ENCODE assay signal across 1 cellular context in genomic region chr9:98191210-98191609, GRCh38.
TF ChIP-seq lines count a peak whose summit lies in the region.

No MANE protein-coding gene starts in this region.

TF ChIP-seq in H1, 55 proteins besides CTCF, POLR2A, EP300 and RAD21:
- TF ChIP-seq JUND (IDR thresholded peaks at IDR 0.05; ENCODE audit: low read length) (no peak), JUN (IDR thresholded peaks at IDR 0.05; ENCODE audit: low read depth, low read length) (no peak), EZH2 (IDR thresholded peaks at IDR 0.05; ENCODE audit: low read depth, low read length, severe bottlenecking) (no peak), MAFK (IDR thresholded peaks at IDR 0.05; ENCODE audit: low read depth, low read length) (no peak), SUZ12 (IDR thresholded peaks at IDR 0.05; ENCODE audit: low read length) (no peak), TAF7 (optimal IDR thresholded peaks at IDR 0.05; ENCODE audit: borderline replicate concordance, low read depth, low read length) (no peak), CREB1 (IDR thresholded peaks at IDR 0.05) (no peak), CBX8 (IDR thresholded peaks at IDR 0.05; ENCODE audit: borderline replicate concordance, low read depth, low read length) (no peak), HDAC6 (IDR thresholded peaks at IDR 0.05; ENCODE audit: low read depth, low read length) (no peak), TAF1 (IDR thresholded peaks at IDR 0.05; ENCODE audit: low read depth, low read length) (no peak), CTBP2 (IDR thresholded peaks at IDR 0.05; ENCODE audit: borderline replicate concordance, insufficient read depth, insufficient read length, low read length) (no peak), BACH1 (IDR thresholded peaks at IDR 0.05; ENCODE audit: low read length) (no peak), KDM4A (IDR thresholded peaks at IDR 0.05; ENCODE audit: low read depth, low read length, severe bottlenecking) (no peak), RXRA (IDR thresholded peaks at IDR 0.05; ENCODE audit: insufficient read depth, low read depth, low read length) (no peak), SP2 (IDR thresholded peaks at IDR 0.05; ENCODE audit: low read length) (no peak), TBP (IDR thresholded peaks at IDR 0.05; ENCODE audit: low read depth, low read length) (no peak), BCL11A (IDR thresholded peaks at IDR 0.05; ENCODE audit: low read depth in 2 of 2, low read length in 2 of 2) (no peak), NANOG (IDR thresholded peaks at IDR 0.05; ENCODE audit: insufficient read depth, low read depth, low read length, poor library complexity, severe bottlenecking) (no peak), NRF1 (IDR thresholded peaks at IDR 0.05; ENCODE audit: low read depth, low read length) (no peak), TCF12 (IDR thresholded peaks at IDR 0.05; ENCODE audit: low read depth, low read length) (no peak)
